In the genomic region with DNA sequence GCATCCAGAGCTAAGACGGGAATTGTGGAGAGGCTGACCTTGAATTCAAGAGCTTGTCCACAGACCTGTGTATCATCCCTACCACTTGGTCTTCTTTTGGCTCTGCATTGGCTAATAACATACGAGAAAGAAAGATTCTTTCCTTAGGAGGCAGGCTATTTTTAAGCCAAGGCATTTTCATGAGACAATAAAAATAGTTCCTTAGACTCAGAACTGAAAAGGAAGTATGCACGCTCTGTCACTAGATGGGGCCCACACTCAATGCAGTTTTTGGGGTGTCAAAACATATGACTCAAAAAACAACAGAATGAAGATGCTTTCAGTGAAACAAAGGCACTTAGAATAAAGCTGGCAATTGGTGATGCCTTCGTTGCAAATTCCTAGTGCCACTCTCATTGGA, we compare ENCODE assay signal across 21 cellular contexts.
DNase-seq lines count a peak whose midpoint lies in the region; TF ChIP-seq lines count a peak whose summit lies in the region.
"Had no signal": no experiment of that assay in that cellular context is flagged by ENCODE, and none has a peak within 500 bp of the region (broad histone marks: within the 10 kb centered on the region; RNA-seq: fewer than 3 reads in every experiment).

No MANE protein-coding gene starts in this region.

- H3K36me3 ChIP-seq in Peyer's patch (no peaks in the 10 kb centered on the region), SJCRH30 (no peaks in the 10 kb centered on the region)
- H3K36me3 ChIP-seq: HAP-1, neutrophil, transverse colon had no signal

- no peak for TF ChIP-seq POLR2A in Peyer's patch (IDR thresholded peaks at IDR 0.05)

- TF ChIP-seq CTCF in GM13977 (IDR thresholded peaks at IDR 0.05; ENCODE audit: extremely low read depth, insufficient read depth, missing control alignments) (peak; percentile 26), choroid plexus epithelial cell (conservative IDR thresholded peaks at IDR 0.05; ENCODE audit: low read depth, low read length) (peak; percentile 2), retinal pigment epithelial cell (conservative IDR thresholded peaks at IDR 0.05; ENCODE audit: low read depth, low read length) (peak; percentile 14), Peyer's patch (IDR thresholded peaks at IDR 0.05) (no peak)

- no peaks in the 10 kb centered on the region for H3K27me3 ChIP-seq in Peyer's patch
- H3K27me3 ChIP-seq in SJCRH30, result no peaks in the 10 kb centered on the region
- H3K27me3 ChIP-seq: breast epithelium, neutrophil, transverse colon had no signal

- in situ Hi-C loops in GM13977 (cut with MboI; ENCODE audit: low pct_unique_long_range_greater_than_20kb, low sequenced_read_pairs, unreplicated experiment), result no loop called here

- H3K9me3 ChIP-seq in Peyer's patch (no peaks in the 10 kb centered on the region), SJCRH30 (replicated peaks) (no peaks in the 10 kb centered on the region; the same call in 1 of the 2 replicates)
- H3K9me3 ChIP-seq: breast epithelium, HAP-1, neutrophil, transverse colon had no signal

- DNase-seq in GM13977 (ENCODE audit: low spot score) (no peak), NCI-H146 (lab: John Stamatoyannopoulos, UW) (peak; percentile 39), choroid plexus epithelial cell (ENCODE audit: low read depth) (no peak), retinal pigment epithelial cell (ENCODE audit: low read depth) (no peak), Peyer's patch (no peak), SJCRH30 (no peak)
- DNase-seq in activated CD4-positive, alpha-beta T cell treated with anti-CD3 and anti-CD28 coated beads for 48 hours, result no peak
- DNase-seq: activated CD4-positive, CD25-positive, alpha-beta regulatory T cell treated with anti-CD3 and anti-CD28 coated beads, Interleukin-2, amount 50 U/mL, for 72 hours; activated CD8-positive, alpha-beta T cell treated with anti-CD3 and anti-CD28 coated beads, Interleukin-2, amount 10 ng/mL, durations not matched to agents 7 days and 5 days; activated gamma-delta T cell treated with Interleukin-2 at 50 U/mL for 16 hours; COR-L47; endodermal cell; left cardiac atrium; NCI-H1092 treated with DMSO at 0.1 percent for 48 hours; T1000; transverse colon had no signal

- H3K27ac ChIP-seq in Peyer's patch, result no peak overlapping the region
- no peak overlapping the region for H3K27ac ChIP-seq in SJCRH30
- H3K27ac ChIP-seq: breast epithelium, coronary artery, neutrophil, transverse colon had no signal

- H3K4me3 ChIP-seq in choroid plexus epithelial cell (ENCODE audit: low read depth, low read length), result no peak overlapping the region
- no peak overlapping the region for H3K4me3 ChIP-seq in retinal pigment epithelial cell (ENCODE audit: low read length)
- no peak overlapping the region for H3K4me3 ChIP-seq in Peyer's patch
- H3K4me3 ChIP-seq in SJCRH30, result no peak overlapping the region
- H3K4me3 ChIP-seq: breast epithelium, coronary artery, HAP-1, smooth muscle cell, transverse colon had no signal

- H3K4me1 ChIP-seq in Peyer's patch, result no peaks in the 10 kb centered on the region
- H3K4me1 ChIP-seq in SJCRH30, result no peaks in the 10 kb centered on the region
- H3K4me1 ChIP-seq: breast epithelium, HAP-1, transverse colon had no signal

Comparison
In these comparisons a context has a peak if more than half of its experiments do, and no peak if none do; other contexts are left out.
1. CTCF ChIP-seq: peak in GM13977 (single experiment), choroid plexus epithelial cell (single experiment) and retinal pigment epithelial cell (single experiment); none in Peyer's patch (0 of 6).